8 cellular contexts compared by ENCODE assay signal in the genomic region with DNA sequence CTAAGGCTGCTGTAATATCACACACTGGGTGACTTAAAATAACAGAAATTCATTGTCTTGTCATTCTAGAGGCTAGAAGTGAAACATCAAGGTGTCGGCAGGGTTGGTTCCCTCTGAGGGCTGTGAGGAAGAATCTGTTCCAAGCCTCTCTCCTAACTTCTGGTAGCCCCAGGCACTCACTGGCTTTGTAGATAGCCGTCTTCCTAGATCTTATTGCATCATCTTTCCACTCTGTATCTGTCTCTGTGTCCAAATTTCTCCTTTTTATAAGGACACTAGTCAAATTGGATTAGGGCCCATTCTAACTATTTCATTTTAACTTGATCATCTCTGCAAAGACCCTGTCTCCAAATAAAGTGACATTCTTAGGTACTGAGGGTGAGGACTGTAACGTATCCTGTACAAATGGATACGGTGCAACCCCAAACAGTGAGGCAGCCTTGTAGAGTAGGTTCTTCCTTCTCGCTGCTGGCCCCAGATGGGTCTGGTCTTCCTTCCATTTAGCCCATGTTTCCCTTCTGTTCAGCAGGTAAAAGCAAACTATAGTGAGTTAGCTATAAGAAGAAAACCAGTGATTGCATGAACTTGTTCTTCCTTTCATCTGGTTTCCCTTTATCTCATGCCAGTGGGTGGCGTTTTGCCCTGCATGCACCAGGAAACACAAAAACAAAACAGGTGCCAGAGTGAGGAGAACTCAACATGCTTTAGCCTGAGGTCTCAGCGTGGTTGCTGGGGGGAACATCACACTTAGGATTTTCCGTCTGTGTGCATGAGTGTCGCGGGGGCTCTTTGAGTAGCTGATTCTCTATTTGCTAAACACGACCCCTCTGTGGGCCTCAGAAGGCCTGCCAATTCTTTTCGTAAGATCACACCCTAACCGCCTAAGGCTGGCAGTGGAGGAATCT. TPM values are rescaled to one million over a fixed set of nuclear protein-coding genes. Genes with fewer than 3 reads are reported as not detected.
A peak's percentile ranks its signal among the peaks of the same experiment; 100 is the strongest.
DNase-seq lines count a peak whose midpoint lies in the region; ATAC-seq and TF ChIP-seq lines count a peak whose summit lies in the region.

No MANE protein-coding gene starts in this region.

- TF ChIP-seq RAD21 in IMR-90 (IDR thresholded peaks at IDR 0.05; ENCODE audit: low read length): no peak

- H3K27me3 Mint-ChIP-seq in activated CD4-positive, alpha-beta memory T cell treated with anti-CD3 and anti-CD28 coated beads, Interleukin-2, amount 10 ng/mL, durations not matched to agents 7 days and 5 days: no peaks in the 10 kb centered on the region

- no peak overlapping the region for H2BK20ac ChIP-seq in IMR-90 (ENCODE audit: low read depth, low read length)

- H3K9me3 ChIP-seq in A673 (ENCODE audit: low read depth, low read length, poor library complexity, severe bottlenecking) (no peaks in the 10 kb centered on the region), IMR-90 (ENCODE audit: control insufficient read depth, insufficient read depth, low read length) (no peaks in the 10 kb centered on the region)

- H2BK15ac ChIP-seq in IMR-90 (ENCODE audit: low read depth, low read length): no peak overlapping the region

- peaks cover 29% of the 10 kb centered on the region for H3K36me3 Mint-ChIP-seq in activated CD4-positive, alpha-beta memory T cell treated with anti-CD3 and anti-CD28 coated beads, Interleukin-2, amount 10 ng/mL, durations not matched to agents 7 days and 5 days (ENCODE audit: low read depth)

- H3K27ac Mint-ChIP-seq in activated CD4-positive, alpha-beta memory T cell treated with anti-CD3 and anti-CD28 coated beads, Interleukin-2, amount 10 ng/mL, durations not matched to agents 7 days and 5 days: peak overlapping the region; percentile 76

- H3K23ac ChIP-seq in IMR-90 (ENCODE audit: low read depth, low read length): no peak overlapping the region

- WGBS in IMR-90 (ENCODE audit: extremely low coverage in 2 of 2, insufficient read length in 1 of 2), 2 experiments: no CpG with 5 or more reads among the region's 13 CpGs

- H3K4me2 ChIP-seq in IMR-90 (ENCODE audit: low read depth, low read length): no peak overlapping the region

- peak; percentile 27 for DNase-seq in A673 (ENCODE audit: low spot score)
- DNase-seq in IMR-90: no peak
- peak; percentile 40 for DNase-seq in activated CD4-positive, alpha-beta memory T cell treated with anti-CD3 and anti-CD28 coated beads, Interleukin-2, amount 10 ng/mL, durations not matched to agents 7 days and 5 days
- no peak for DNase-seq in A172 (ENCODE audit: low spot score)
- DNase-seq in foreskin fibroblast: no peak
- DNase-seq in ureter (ENCODE audit: low spot score): no peak
- no peak for DNase-seq in DMS79 (lab: John Stamatoyannopoulos, UW)

- H3K18ac ChIP-seq in IMR-90 (ENCODE audit: low read depth, low read length): no peak overlapping the region

- BruUV-seq in A673 (replicated peaks; lab: Mats Ljungman, UMichigan) (no TSS peak), IMR-90 (replicated peaks; lab: Mats Ljungman, UMichigan) (no TSS peak)

- H3K36me3 ChIP-seq in A673 (ENCODE audit: insufficient read depth, low read length, poor library complexity, severe bottlenecking) (no peaks in the 10 kb centered on the region), IMR-90 (ENCODE audit: control insufficient read depth, insufficient read depth, low read length) (no peaks in the 10 kb centered on the region)

- H2BK5ac ChIP-seq in IMR-90 (ENCODE audit: low read depth, low read length, poor library complexity, severe bottlenecking): no peak overlapping the region

- CTCF ChIA-PET in A673 (lab: Charles Lee) (no interaction called here), IMR-90 (lab: Yijun Ruan, JAX) (no interaction called here)
- CTCF ChIA-PET in activated CD4-positive, alpha-beta memory T cell treated with anti-CD3 and anti-CD28 coated beads, Interleukin-2, amount 10 ng/mL, durations not matched to agents 7 days and 5 days (lab: Charles Lee): interaction anchor here (1.0 to 1.4 kb wide), 4 partner anchors 9 to 321 kb away, joined by 3 to 4 read pairs (median 3); no protein-coding TSS in a partner anchor

- no peak for TF ChIP-seq POLR2A in IMR-90 (IDR thresholded peaks at IDR 0.05; ENCODE audit: low read depth, low read length)

- H3K4me1 Mint-ChIP-seq in activated CD4-positive, alpha-beta memory T cell treated with anti-CD3 and anti-CD28 coated beads, Interleukin-2, amount 10 ng/mL, durations not matched to agents 7 days and 5 days: peaks cover 77% of the 10 kb centered on the region

- H3K27me3 ChIP-seq in A673 (replicated peaks; ENCODE audit: insufficient read depth, low read depth, low read length, poor library complexity): no peaks in the 10 kb centered on the region
- peaks cover 15% of the 10 kb centered on the region; the same call in 1 of the 2 replicates for H3K27me3 ChIP-seq in IMR-90 (ENCODE audit: control insufficient read depth, insufficient read depth, low read length)

- no peak overlapping the region for H3K4me3 ChIP-seq in A673 (ENCODE audit: low read depth, low read length, poor library complexity, severe bottlenecking)
- H3K4me3 ChIP-seq in IMR-90 (ENCODE audit: insufficient read depth, low read depth, low read length): no peak overlapping the region
- no peak overlapping the region for H3K4me3 ChIP-seq in foreskin fibroblast (ENCODE audit: low read depth in 1 of 2, low read length in 2 of 2)

- H3K79me1 ChIP-seq in IMR-90 (ENCODE audit: low read depth in 1 of 2, low read length in 2 of 2): no peaks in the 10 kb centered on the region

- no peak overlapping the region for H2BK120ac ChIP-seq in IMR-90 (ENCODE audit: low read depth, low read length)

- no peak overlapping the region for H2AFZ ChIP-seq in IMR-90 (replicated peaks; ENCODE audit: low read length, poor library complexity)

- no peak overlapping the region for H2AK5ac ChIP-seq in IMR-90 (ENCODE audit: low read depth, low read length)

- H3K9ac ChIP-seq in IMR-90 (ENCODE audit: low read depth, low read length): no peak overlapping the region

- H3K4ac ChIP-seq in IMR-90 (ENCODE audit: low read depth, low read length): no peak overlapping the region

- no peak overlapping the region for H4K5ac ChIP-seq in IMR-90 (ENCODE audit: low read depth, low read length)

- no peaks in the 10 kb centered on the region for H4K20me1 ChIP-seq in IMR-90 (ENCODE audit: insufficient read depth, low read length)

- H3K56ac ChIP-seq in IMR-90 (ENCODE audit: extremely low read depth, insufficient read depth, low read length): no peak overlapping the region

- H3K9me3 Mint-ChIP-seq in activated CD4-positive, alpha-beta memory T cell treated with anti-CD3 and anti-CD28 coated beads, Interleukin-2, amount 10 ng/mL, durations not matched to agents 7 days and 5 days: no peaks in the 10 kb centered on the region

- POLR2A ChIA-PET in A673 (lab: Charles Lee; ENCODE audit: low non-redundant PET): no interaction called here
- POLR2A ChIA-PET in IMR-90 (lab: Charles Lee; ENCODE audit: unreplicated experiment): no interaction called here
- POLR2A ChIA-PET in activated CD4-positive, alpha-beta memory T cell treated with anti-CD3 and anti-CD28 coated beads, Interleukin-2, amount 10 ng/mL, durations not matched to agents 7 days and 5 days (lab: Charles Lee): interaction anchor here (1.0 to 12.2 kb wide), 3 partner anchors 13 to 17 kb away, joined by 3 to 192 read pairs (median 4); a partner anchor contains a TSS

- no peak overlapping the region for H4K91ac ChIP-seq in IMR-90 (ENCODE audit: insufficient read depth, low read depth, low read length)

- TF ChIP-seq CTCF in A673 (conservative IDR thresholded peaks at IDR 0.05; ENCODE audit: low read depth, low read length) (peak; percentile 29; the same call in 1 of the 2 replicates), IMR-90 (conservative IDR thresholded peaks at IDR 0.05; ENCODE audit: low read depth, low read length) (no peak), foreskin fibroblast (IDR thresholded peaks at IDR 0.05; ENCODE audit: low read depth, low read length) (no peak)

- in situ Hi-C loops in IMR-90 (cut with MboI; ENCODE audit: low sequenced_read_pairs): no loop called here

- no peak overlapping the region for H2AK9ac ChIP-seq in IMR-90 (replicated peaks; ENCODE audit: low read depth, low read length, poor library complexity)

- H3K4me1 ChIP-seq in A673 (ENCODE audit: insufficient read depth, low read length, poor library complexity, severe bottlenecking): peaks cover 23% of the 10 kb centered on the region
- H3K4me1 ChIP-seq in IMR-90 (ENCODE audit: control insufficient read depth, insufficient read depth, low read length): peaks cover 1% of the 10 kb centered on the region; the same call in 1 of the 2 replicates

- H3K9me1 ChIP-seq in IMR-90 (ENCODE audit: insufficient read depth, low read length): no peaks in the 10 kb centered on the region

- H3K27ac ChIP-seq in A673 (ENCODE audit: low read depth, low read length, poor library complexity, severe bottlenecking) (peak overlapping the region; percentile 16), IMR-90 (ENCODE audit: insufficient read depth, low read length) (no peak overlapping the region)

- ATAC-seq in IMR-90 (ENCODE audit: low read depth) (no peak), esophagus mucosa (peak; percentile 27)

- H4K8ac ChIP-seq in IMR-90 (ENCODE audit: low read depth in 2 of 2, low read length in 2 of 2): no peak overlapping the region

- peak overlapping the region; percentile 42 for H3K4me3 Mint-ChIP-seq in activated CD4-positive, alpha-beta memory T cell treated with anti-CD3 and anti-CD28 coated beads, Interleukin-2, amount 10 ng/mL, durations not matched to agents 7 days and 5 days

- H3K14ac ChIP-seq in IMR-90 (replicated peaks; ENCODE audit: low read depth, low read length): no peak overlapping the region

- intact Hi-C loops in A673 (cut with micrococcal nuclease; ENCODE audit: unreplicated experiment) (no loop called here), IMR-90 (cut with micrococcal nuclease) (no loop called here)

- dilution Hi-C loops in IMR-90 (cut with HindIII; ENCODE audit: low sequenced_read_pairs, unreplicated experiment): no loop called here

TF ChIP-seq in IMR-90, 13 proteins besides CTCF, POLR2A, EP300 and RAD21:
- TF ChIP-seq CEBPB (IDR thresholded peaks at IDR 0.05; ENCODE audit: low read depth, low read length): peak; percentile 48; the same call in 1 of the 2 replicates
- no peak for TF ChIP-seq RFX5 (IDR thresholded peaks at IDR 0.05; ENCODE audit: low read depth, low read length)

RNA-seq across cellular contexts. Expression of a gene that starts 19.5 kb away (rescaled TPM):
- 4.2 and 4.7 TPM in 2 replicates for total RNA-seq in A673 (2021)
- not detected in 2 replicates for total RNA-seq in IMR-90 (2012; rRNA removed)
- polyA plus RNA-seq in IMR-90 (2012; rRNA removed): 0.01 and 0.02 TPM in 2 replicates
- 0.01 TPM in 2 replicates for polyA plus RNA-seq in IMR-90 (2012; cell fraction: cytosol; rRNA removed)
- polyA plus RNA-seq in IMR-90 (2012; cell fraction: nucleus; rRNA removed; ENCODE audit: low replicate concordance): 0.01 and 0.02 TPM in 2 replicates
- total RNA-seq in activated CD4-positive, alpha-beta memory T cell treated with anti-CD3 and anti-CD28 coated beads, Interleukin-2, amount 10 ng/mL, durations not matched to agents 7 days and 5 days: 10 to 100 TPM; 14.1 to 14.7 TPM
- total RNA-seq in esophagus mucosa: 40.5 TPM
- total RNA-seq in A172 (2014; rRNA removed; shearing (Covaris generic)): 1.1 and 1.4 TPM in 2 replicates
- total RNA-seq in ureter: 7.0 TPM

Comparison
In these comparisons a context has a peak if more than half of its experiments do, and no peak if none do; other contexts are left out.
1. DNase-seq: peak in A673 (single experiment) and activated CD4-positive, alpha-beta memory T cell treated with anti-CD3 and anti-CD28 coated beads, Interleukin-2, amount 10 ng/mL, durations not matched to agents 7 days and 5 days (single experiment); none in IMR-90 (single experiment), A172 (single experiment), foreskin fibroblast (0 of 2), ureter (single experiment) and DMS79 (single experiment).